Comparison of ENCODE assay signal across 8 cellular contexts in the genomic region with DNA sequence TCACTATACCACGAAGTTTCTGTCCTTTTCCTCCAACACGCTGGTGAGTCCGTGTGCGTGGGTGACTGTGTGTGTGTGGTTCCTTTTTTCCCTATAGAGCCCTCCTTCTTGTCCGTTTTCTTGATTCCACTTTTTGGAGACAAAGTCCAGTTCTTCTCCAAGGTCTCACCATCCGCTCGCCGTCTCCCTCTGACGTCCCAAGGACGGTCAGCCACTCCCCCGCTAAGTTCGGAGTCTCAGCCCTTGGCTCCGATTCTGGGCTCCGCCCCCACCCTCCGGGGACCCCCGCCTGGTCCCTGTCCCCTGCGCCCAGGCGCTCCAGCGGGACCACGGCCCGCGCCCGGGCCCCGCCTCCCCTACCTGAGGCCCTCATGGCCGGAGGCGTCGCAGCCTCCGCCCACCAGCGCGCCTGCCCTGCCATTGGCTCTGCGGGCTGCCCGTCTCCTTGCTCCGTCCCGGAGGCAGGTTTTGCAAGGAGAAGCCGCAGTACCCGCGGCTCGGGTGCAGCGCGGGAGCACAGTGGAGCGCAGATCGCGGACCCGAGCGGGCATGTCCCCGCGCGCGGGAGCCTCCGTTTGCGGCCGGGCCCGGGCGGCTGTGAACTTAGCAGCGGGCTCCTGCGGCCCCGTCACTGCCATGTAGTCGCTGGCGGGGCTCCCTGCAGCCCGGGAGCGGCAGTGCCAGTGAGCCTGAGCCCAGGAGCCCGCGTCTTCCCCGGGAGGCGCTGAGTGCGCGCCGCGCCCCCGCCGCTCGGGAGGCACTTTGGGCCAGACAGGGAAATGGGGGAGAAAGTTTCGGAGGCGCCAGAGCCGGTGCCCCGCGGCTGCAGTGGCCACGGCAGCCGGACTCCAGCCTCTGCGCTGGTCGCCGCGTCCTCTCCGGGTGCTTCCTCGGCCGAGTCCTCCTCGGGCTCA. TPM values are rescaled to one million over a fixed set of nuclear protein-coding genes. Genes with fewer than 3 reads are reported as not detected.
DNase-seq lines count a peak whose midpoint lies in the region; ATAC-seq and TF ChIP-seq lines count a peak whose summit lies in the region.

A gene (plus strand): TSS at position 517 of the 914 bp plus-strand sequence. CDS start 263 bp downstream, at position 780.

- no peak within 1 kb of the TSS for H3K4me3 ChIP-seq in NB4 (ENCODE audit: low read depth, low read length)
- peak within 1 kb of the TSS; percentile 70 for H3K4me3 ChIP-seq in right cardiac atrium (ENCODE audit: low read length)

- WGBS in right cardiac atrium, result 1% methylated on average over 87 of the region's 87 CpGs

- TF ChIP-seq CTCF in GM10266 (IDR thresholded peaks at IDR 0.05; ENCODE audit: control insufficient read depth, insufficient read depth, low read depth, missing control alignments) (no peak), NB4 (IDR thresholded peaks at IDR 0.05; ENCODE audit: low read depth, low read length) (no peak)

- no peaks in the 10 kb centered on the region for H3K27me3 ChIP-seq in right cardiac atrium (ENCODE audit: control insufficient read depth, insufficient read depth)

- peaks cover 1% of the 10 kb centered on the region for H3K4me1 ChIP-seq in right cardiac atrium (ENCODE audit: control insufficient read depth, insufficient read depth, low read length)

- peak; percentile 88 for DNase-seq in GM10266 (ENCODE audit: extremely low spot score)
- DNase-seq in NB4 (ENCODE audit: low read depth), result peak; percentile 15
- DNase-seq in SKM-1 treated with dmso at 0.1 percent for 144 hours (lab: John Stamatoyannopoulos, UW; ENCODE audit: unreplicated experiment), result peak; percentile 62
- DNase-seq in anterior cingulate cortex (lab: John Stamatoyannopoulos, UW), result peak; percentile 22 to 90 (median 72)
- DNase-seq in right cardiac atrium, result peak; percentile 92 to 97 (median 97)
- peak; percentile 95 for DNase-seq in posterior vena cava (ENCODE audit: low spot score)
- no peak for DNase-seq in cerebellar nuclear complex (lab: John Stamatoyannopoulos, UW)

- ATAC-seq in HG02623 (IDR thresholded peaks at IDR 0.05; ENCODE audit: unreplicated experiment), result peak; percentile 99
- peak; percentile 98 for ATAC-seq in right cardiac atrium

- H3K27ac ChIP-seq in right cardiac atrium (ENCODE audit: low read length), result peak within 1 kb of the TSS; percentile 40

- TF ChIP-seq POLR2A in NB4 (IDR thresholded peaks at IDR 0.05; ENCODE audit: extremely low read depth, insufficient read length), result no peak

- no peaks in the 10 kb centered on the region for H3K9me3 ChIP-seq in right cardiac atrium (ENCODE audit: control insufficient read depth, low read length)

- intact Hi-C loops in right cardiac atrium (cut with DNase I), result loop anchor here in 1 of 4 donors (10.0 kb wide), 1 partner anchor 149 kb away; no protein-coding TSS in a partner anchor
- intact Hi-C loops in posterior vena cava (cut with DNase I), result loop anchor here in 1 of 2 donors (10.0 kb wide), 1 partner anchor 291 kb away; no protein-coding TSS in a partner anchor

RNA-seq across cellular contexts. Expression of the gene that starts here (rescaled TPM):
- total RNA-seq in right cardiac atrium (10 to 100 TPM; 46.8 to 71.5 (median 57.1) TPM), posterior vena cava (10 to 100 TPM; 36.4 to 45.6 TPM)
- polyA plus RNA-seq in right cardiac atrium, result 18.9 TPM

Comparison
In these comparisons a context has a peak if more than half of its experiments do, and no peak if none do; other contexts are left out.
1. DNase-seq: peak in GM10266 (single experiment), NB4 (single experiment), SKM-1 treated with dmso at 0.1 percent for 144 hours (single experiment), anterior cingulate cortex (58 of 58), right cardiac atrium (3 of 3) and posterior vena cava (single experiment); none in cerebellar nuclear complex (0 of 2).